ENCODE assay signal across 20 cellular contexts in genomic region chr12:114917953-114918352, GRCh38.
A peak's percentile ranks its signal among the peaks of the same experiment; 100 is the strongest.
DNase-seq lines count a peak whose midpoint lies in the region; ATAC-seq, FAIRE-seq and TF ChIP-seq lines count a peak whose summit lies in the region.
"Had no signal": no experiment of that assay in that cellular context is flagged by ENCODE, and none has a peak within 500 bp of the region (broad histone marks: within the 10 kb centered on the region; RNA-seq: fewer than 3 reads in every experiment).

No MANE protein-coding gene starts in this region.

- ATAC-seq in A549 (no peak), PC-3 (no peak), HG02885 (IDR thresholded peaks at IDR 0.05; ENCODE audit: poor library complexity, unreplicated experiment) (no peak)

- no peak for FAIRE-seq in A549 (lab: Jason Lieb, UNC)
- FAIRE-seq: D721Med, GM12892, GM18507 had no signal

- H3F3A ChIP-seq in PC-3 (ENCODE audit: low read length, unreplicated experiment) = no peaks in the 10 kb centered on the region

- H3K36me3 ChIP-seq in HEK293 (ENCODE audit: control insufficient read depth in 2 of 2, insufficient read depth in 1 of 2, low read length in 2 of 2) (no peaks in the 10 kb centered on the region), PC-3 (ENCODE audit: low read depth, low read length) (no peaks in the 10 kb centered on the region), hepatocyte (replicated peaks; ENCODE audit: insufficient read depth, low read depth) (no peaks in the 10 kb centered on the region)
- H3K36me3 ChIP-seq: HAP-1 had no signal

- no peaks in the 10 kb centered on the region for H4K20me1 ChIP-seq in PC-3 (ENCODE audit: low read length)
- H4K20me1 ChIP-seq in hepatocyte (ENCODE audit: insufficient read depth, poor library complexity, severe bottlenecking) = no peaks in the 10 kb centered on the region

- no peak for TF ChIP-seq CTCF in A549 (IDR thresholded peaks at IDR 0.05)
- TF ChIP-seq CTCF in HEK293 (tag by site-specific recombination; IDR thresholded peaks at IDR 0.05) = no peak
- TF ChIP-seq CTCF in PC-3 (conservative IDR thresholded peaks at IDR 0.05; ENCODE audit: low read depth, low read length) = no peak
- TF ChIP-seq CTCF in hepatocyte (IDR thresholded peaks at IDR 0.05; ENCODE audit: poor library complexity) = no peak
- TF ChIP-seq CTCF in mesothelial cell of epicardium (IDR thresholded peaks at IDR 0.05; ENCODE audit: unreplicated experiment) = no peak

- H3K27me3 Mint-ChIP-seq in mesothelial cell of epicardium (ENCODE audit: low read depth) = no peaks in the 10 kb centered on the region
- H3K27me3 Mint-ChIP-seq: CD4-positive, alpha-beta T cell; IgD-negative memory B cell had no signal

- H3K4me3 ChIP-seq in A549 (no peak overlapping the region), HEK293 (ENCODE audit: low read depth, low read length) (no peak overlapping the region), PC-3 (ENCODE audit: low read length) (no peak overlapping the region), hepatocyte (no peak overlapping the region)
- H3K4me3 ChIP-seq: GM23248, HAP-1 had no signal

- DNase-seq in A549 (ENCODE audit: low read depth in 1 of 2, low spot score in 1 of 2) = no peak
- DNase-seq in PC-3 = no peak
- DNase-seq in hepatocyte (ENCODE audit: low spot score) = no peak
- DNase-seq in mesothelial cell of epicardium (ENCODE audit: low spot score in 2 of 2, unreplicated experiment in 2 of 2) = no peak
- DNase-seq in DMS53 treated with DMSO at 0.1 percent for 48 hours (lab: John Stamatoyannopoulos, UW; ENCODE audit: unreplicated experiment) = no peak
- DNase-seq: AML-193; Caco-2; CD4-positive, alpha-beta T cell; DMS79; GDM1 had no signal

- H2AFZ ChIP-seq in PC-3 (ENCODE audit: low read length) (no peak overlapping the region), hepatocyte (no peak overlapping the region)
- H2AFZ ChIP-seq: GM23248 had no signal

- no peak for TF ChIP-seq EP300 in A549 (IDR thresholded peaks at IDR 0.05)

- CTCF ChIA-PET in A549 (lab: Yijun Ruan, JAX) = interaction anchor here (1.2 to 4.8 kb wide), 2 partner anchors 17 to 250 kb away, joined by 3 to 24 read pairs; no protein-coding TSS in a partner anchor
- CTCF ChIA-PET in HEK293 (lab: Yijun Ruan, JAX) = no interaction called here
- CTCF ChIA-PET in PC-3 (lab: Charles Lee) = interaction anchor here (0.8 kb wide), 1 partner anchor 250 kb away, joined by 6 read pairs; no protein-coding TSS in a partner anchor

- H3K9ac ChIP-seq in PC-3 (ENCODE audit: low read length) = peak overlapping the region; percentile 24; the same call in 1 of the 2 replicates
- H3K9ac ChIP-seq: GM23248 had no signal

- H3K4me1 Mint-ChIP-seq in mesothelial cell of epicardium = peaks cover 61% of the 10 kb centered on the region
- H3K4me1 Mint-ChIP-seq: IgD-negative memory B cell had no signal

- H3K9me2 ChIP-seq in PC-3 (replicated peaks; ENCODE audit: low read length) (no peaks in the 10 kb centered on the region), hepatocyte (replicated peaks; ENCODE audit: insufficient read depth) (no peaks in the 10 kb centered on the region)

- H3K9me3 ChIP-seq in A549 (peaks cover 1% of the 10 kb centered on the region; the same call in 1 of the 3 replicates), HEK293 (ENCODE audit: control insufficient read depth, insufficient read depth, low read depth, low read length) (peaks cover 3% of the 10 kb centered on the region), PC-3 (ENCODE audit: low read length) (no peaks in the 10 kb centered on the region), hepatocyte (ENCODE audit: low read depth) (no peaks in the 10 kb centered on the region)
- H3K9me3 ChIP-seq: Caco-2, HAP-1 had no signal

- H3K4me1 ChIP-seq in A549 (peaks cover 80% of the 10 kb centered on the region), HEK293 (ENCODE audit: control insufficient read depth, insufficient read depth, low read length) (peaks cover 9% of the 10 kb centered on the region), PC-3 (ENCODE audit: insufficient read depth, low read length) (peaks cover 78% of the 10 kb centered on the region), hepatocyte (ENCODE audit: insufficient read depth) (peaks cover 17% of the 10 kb centered on the region)
- H3K4me1 ChIP-seq: HAP-1 had no signal

- H3K27me3 ChIP-seq in PC-3 (ENCODE audit: low read length) (no peaks in the 10 kb centered on the region), hepatocyte (no peaks in the 10 kb centered on the region)

- peaks cover 10% of the 10 kb centered on the region for H3K36me3 Mint-ChIP-seq in mesothelial cell of epicardium

- no TSS peak for BruUV-seq in PC-3 (replicated peaks; lab: Mats Ljungman, UMichigan)

- no peak for TF ChIP-seq POLR2A in A549 (IDR thresholded peaks at IDR 0.05; ENCODE audit: low read length)

- no peak overlapping the region for H3K4me3 Mint-ChIP-seq in mesothelial cell of epicardium
- H3K4me3 Mint-ChIP-seq: CD4-positive, alpha-beta T cell; IgD-negative memory B cell had no signal

- POLR2A ChIA-PET in A549 (lab: Yijun Ruan, JAX) (interaction anchor here (0.6 to 3.5 kb wide), 3 partner anchors 16 to 234 kb away, joined by 3 to 33 read pairs (median 15); partner anchors contain the start of gene TBX3), HEK293 (lab: Yijun Ruan, JAX) (no interaction called here), PC-3 (lab: Charles Lee; ENCODE audit: unreplicated experiment) (interaction anchor here (1.8 kb wide), 1 partner anchor 234 kb away, joined by 7 read pairs; the partner anchor contains the start of gene TBX3)

- H3K4me2 ChIP-seq in A549 (peak overlapping the region; percentile 30), PC-3 (ENCODE audit: low read length) (no peak overlapping the region), hepatocyte (no peak overlapping the region)

- intact Hi-C loops in PC-3 (cut with micrococcal nuclease) = loop anchor here (2.0 to 10.0 kb wide), 6 partner anchors 59 to 837 kb away; no protein-coding TSS in a partner anchor

- no peak overlapping the region for H3K27ac Mint-ChIP-seq in mesothelial cell of epicardium
- H3K27ac Mint-ChIP-seq: CD4-positive, alpha-beta T cell had no signal

- peaks cover 19% of the 10 kb centered on the region for H3K9me3 Mint-ChIP-seq in mesothelial cell of epicardium

- H3K27ac ChIP-seq in A549 = peak overlapping the region; percentile 77 to 86
- no peak overlapping the region for H3K27ac ChIP-seq in HEK293 (ENCODE audit: extremely low read depth, low read depth, low read length)
- H3K27ac ChIP-seq in PC-3 (ENCODE audit: low read length) = peak overlapping the region; percentile 80
- H3K27ac ChIP-seq in hepatocyte = peak overlapping the region; percentile 76
- H3K27ac ChIP-seq: C4-2B, HL-60 had no signal

- no peaks in the 10 kb centered on the region for H3K79me2 ChIP-seq in PC-3 (ENCODE audit: low read length)
- no peaks in the 10 kb centered on the region for H3K79me2 ChIP-seq in hepatocyte

- no peak for TF ChIP-seq RAD21 in A549 (conservative IDR thresholded peaks at IDR 0.05 in 1 of 2, IDR thresholded peaks at IDR 0.05 in 1 of 2)

TF ChIP-seq in A549, 52 proteins besides CTCF, POLR2A, EP300 and RAD21:
- TF ChIP-seq NPAS2 (CRISPR knock-in tag; IDR thresholded peaks at IDR 0.05; ENCODE audit: borderline replicate concordance) (no peak), CEBPB (IDR thresholded peaks at IDR 0.05) (peak in 1 of 2 experiments; percentile 66; a peak in 2 of 4 replicates), RARB (CRISPR knock-in tag; IDR thresholded peaks at IDR 0.05) (no peak), TP53 (CRISPR knock-in tag; IDR thresholded peaks at IDR 0.05) (no peak), ZC3H11A (IDR thresholded peaks at IDR 0.05) (no peak), SREBF2 (IDR thresholded peaks at IDR 0.05) (no peak), HOXB5 (CRISPR knock-in tag; IDR thresholded peaks at IDR 0.05) (no peak), ZSCAN20 (CRISPR knock-in tag; IDR thresholded peaks at IDR 0.05) (no peak), PHF8 (IDR thresholded peaks at IDR 0.05; ENCODE audit: borderline replicate concordance, low read depth) (no peak)
TF ChIP-seq in A549: peak in this region for 1.

TF ChIP-seq in HEK293, 187 proteins besides CTCF, POLR2A, EP300 and RAD21:
- TF ChIP-seq ZNF426 (tag by site-specific recombination; IDR thresholded peaks at IDR 0.05) = no peak
- TF ChIP-seq ZNF585B (tag by site-specific recombination; IDR thresholded peaks at IDR 0.05) = no peak
- TF ChIP-seq SETDB1 (IDR thresholded peaks at IDR 0.05; ENCODE audit: insufficient read length, low read length) = peak; percentile 60
- no peak for TF ChIP-seq ZNF596 (tag by site-specific recombination; IDR thresholded peaks at IDR 0.05)
- TF ChIP-seq, protein P1, sequence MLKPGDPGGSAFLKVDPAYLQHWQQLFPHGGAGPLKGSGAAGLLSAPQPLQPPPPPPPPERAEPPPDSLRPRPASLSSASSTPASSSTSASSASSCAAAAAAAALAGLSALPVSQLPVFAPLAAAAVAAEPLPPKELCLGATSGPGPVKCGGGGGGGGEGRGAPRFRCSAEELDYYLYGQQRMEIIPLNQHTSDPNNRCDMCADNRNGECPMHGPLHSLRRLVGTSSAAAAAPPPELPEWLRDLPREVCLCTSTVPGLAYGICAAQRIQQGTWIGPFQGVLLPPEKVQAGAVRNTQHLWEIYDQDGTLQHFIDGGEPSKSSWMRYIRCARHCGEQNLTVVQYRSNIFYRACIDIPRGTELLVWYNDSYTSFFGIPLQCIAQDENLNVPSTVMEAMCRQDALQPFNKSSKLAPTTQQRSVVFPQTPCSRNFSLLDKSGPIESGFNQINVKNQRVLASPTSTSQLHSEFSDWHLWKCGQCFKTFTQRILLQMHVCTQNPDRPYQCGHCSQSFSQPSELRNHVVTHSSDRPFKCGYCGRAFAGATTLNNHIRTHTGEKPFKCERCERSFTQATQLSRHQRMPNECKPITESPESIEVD (tag by site-specific recombination; IDR thresholded peaks at IDR 0.05) = no peak
- no peak for TF ChIP-seq ZNF664 (tag by site-specific recombination; IDR thresholded peaks at IDR 0.05)
- no peak for TF ChIP-seq ZEB2 (tag by site-specific recombination; IDR thresholded peaks at IDR 0.05)
